ENCODE assay signal across 13 cellular contexts in genomic region chr6:154962751-154963150, GRCh38. TPM values are rescaled to one million over a fixed set of nuclear protein-coding genes. Genes with fewer than 3 reads are reported as not detected.
DNase-seq lines count a peak whose midpoint lies in the region; ATAC-seq and TF ChIP-seq lines count a peak whose summit lies in the region.
"Had no signal": no experiment of that assay in that cellular context is flagged by ENCODE, and none has a peak within 500 bp of the region (broad histone marks: within the 10 kb centered on the region; RNA-seq: fewer than 3 reads in every experiment).

No MANE protein-coding gene starts in this region.

- DNase-seq in GM04504 (ENCODE audit: low read depth), result peak; percentile 46
- peak; percentile 5 for DNase-seq in T1000 (lab: John Stamatoyannopoulos, UW)
- DNase-seq in fibroblast of the aortic adventitia (ENCODE audit: low read depth), result peak; percentile 82
- DNase-seq in smooth muscle cell of the brain vasculature (ENCODE audit: low read depth, low spot score), result peak; percentile 66
- DNase-seq in RPMI8226, result no peak
- DNase-seq in NOMO-1 treated with DMSO at 0.1 percent for 48 hours (lab: John Stamatoyannopoulos, UW; ENCODE audit: unreplicated experiment), result no peak
- DNase-seq: activated T-cell treated with anti-CD3 and anti-CD28 coated beads for 4 hours, cerebellar nuclear complex, heart right ventricle, NCI-H1436, T-helper 9 cell had no signal

- no peak overlapping the region for H3K4me3 ChIP-seq in fibroblast of the aortic adventitia (ENCODE audit: low read depth, low read length)
- H3K4me3 ChIP-seq: heart right ventricle had no signal

- ATAC-seq in HG02623 (IDR thresholded peaks at IDR 0.05; ENCODE audit: unreplicated experiment), result no peak
- ATAC-seq in GM19023 (IDR thresholded peaks at IDR 0.05; ENCODE audit: unreplicated experiment), result no peak
- ATAC-seq: heart right ventricle had no signal

- TF ChIP-seq CTCF in fibroblast of the aortic adventitia (IDR thresholded peaks at IDR 0.05; ENCODE audit: insufficient read depth, low read length), result no peak

RNA-seq across cellular contexts. Expression of gene TIAM2, which starts 32.4 kb away (rescaled TPM):
- total RNA-seq in fibroblast of the aortic adventitia (ENCODE audit: low replicate concordance), result 8.9 and 11.2 TPM in 2 replicates

Comparison
In these comparisons a context has a peak if more than half of its experiments do, and no peak if none do; other contexts are left out.
1. DNase-seq: peak in GM04504 (single experiment), T1000 (single experiment), fibroblast of the aortic adventitia (single experiment) and smooth muscle cell of the brain vasculature (single experiment); none in RPMI8226 (single experiment) and NOMO-1 treated with DMSO at 0.1 percent for 48 hours (single experiment).